Comparison of ENCODE assay signal across 11 cellular contexts in the genomic region with DNA sequence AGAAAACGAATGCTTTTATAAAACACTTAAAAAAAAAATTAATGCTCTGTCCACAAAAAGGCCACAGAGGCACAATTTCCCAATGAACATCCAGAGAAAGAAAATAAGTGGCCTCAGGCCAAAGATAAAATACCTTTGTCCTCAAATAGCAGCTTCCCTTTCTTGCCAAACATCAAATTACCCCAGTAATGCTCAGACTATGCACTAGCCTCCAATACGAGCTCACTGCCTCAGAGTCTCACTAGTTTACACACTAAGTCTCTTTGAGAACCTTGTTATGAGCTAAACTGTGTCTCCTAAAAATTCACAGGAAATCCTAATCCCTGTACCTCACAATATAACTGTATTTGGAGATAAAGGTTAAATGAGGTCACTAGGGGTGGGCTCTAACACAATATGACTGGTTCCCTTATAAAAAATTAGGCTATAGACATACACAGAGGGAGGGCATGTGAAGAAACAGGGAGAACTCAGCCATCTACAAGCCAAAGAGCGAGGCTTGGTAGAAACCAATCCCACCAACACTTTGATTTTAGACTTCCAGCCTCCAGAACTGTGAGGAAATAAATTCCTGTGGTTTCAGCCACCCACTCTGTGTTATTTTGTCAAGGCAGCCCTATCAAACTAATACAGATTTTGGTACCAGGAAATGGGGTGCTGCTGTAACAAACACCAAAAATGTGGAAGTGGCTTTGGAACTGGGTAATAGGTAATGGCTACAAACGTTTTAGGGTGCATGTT. TPM values are rescaled to one million over a fixed set of nuclear protein-coding genes. Genes with fewer than 3 reads are reported as not detected.
A peak's percentile ranks its signal among the peaks of the same experiment; 100 is the strongest.
DNase-seq lines count a peak whose midpoint lies in the region; ATAC-seq and TF ChIP-seq lines count a peak whose summit lies in the region.
"Had no signal": no experiment of that assay in that cellular context is flagged by ENCODE, and none has a peak within 500 bp of the region (broad histone marks: within the 10 kb centered on the region; RNA-seq: fewer than 3 reads in every experiment).

No MANE protein-coding gene starts in this region.

- peaks cover 7 to 9% of the 10 kb centered on the region in 2 donors for H3K4me1 ChIP-seq in thyroid gland
- H3K4me1 ChIP-seq: parathyroid adenoma had no signal

- DNase-seq in NCI-H1105 treated with DMSO at 0.1 percent for 48 hours (lab: John Stamatoyannopoulos, UW) (peak; percentile 34), NCI-H1105 (lab: John Stamatoyannopoulos, UW) (no peak), amniotic epithelial cell (ENCODE audit: low read depth) (peak; percentile 61), iris pigment epithelial cell (ENCODE audit: low read depth) (peak; percentile 88), thyroid gland (no peak), DMS79 (lab: John Stamatoyannopoulos, UW) (no peak)

- ATAC-seq in GM18909 (IDR thresholded peaks at IDR 0.05; ENCODE audit: poor library complexity, unreplicated experiment) (no peak), HG02938 (IDR thresholded peaks at IDR 0.05; ENCODE audit: unreplicated experiment) (no peak)

- 57 to 75% methylated on average over 4 of the region's 4 CpGs for WGBS in thyroid gland, 2 donors

- H3K36me3 ChIP-seq in thyroid gland, result no peaks in the 10 kb centered on the region

- intact Hi-C loops in thyroid gland (cut with DNase I), result no loop called here

- H3K27me3 ChIP-seq in thyroid gland, result no peaks in the 10 kb centered on the region

- H3K9me3 ChIP-seq in thyroid gland, result no peaks in the 10 kb centered on the region

- no peak for TF ChIP-seq CTCF in thyroid gland (IDR thresholded peaks at IDR 0.05)

- no peak for TF ChIP-seq POLR2A in thyroid gland (IDR thresholded peaks at IDR 0.05)

- H3K27ac ChIP-seq in thyroid gland, result peak overlapping the region in 2 of 3 donors; percentile 17 to 70
- H3K27ac ChIP-seq: 22Rv1, parathyroid adenoma had no signal

- H3K4me3 ChIP-seq in thyroid gland (replicated peaks in 1 of 3), result no peak overlapping the region

RNA-seq across cellular contexts. Expression of a gene that starts 4.4 kb away (rescaled TPM):
- total RNA-seq in thyroid gland, result 10 to 100 TPM; 34.2 to 53.9 (median 45.1) TPM
- total RNA-seq: T-helper 1 cell treated with Interleukin-12 subunit alpha and Interleukin-12 subunit beta and Interleukin-4 antibody, amounts not matched to agents 30 ng/mL and 1 ng/mL, for 36 hours had no signal

Comparison
In these comparisons a context has a peak if more than half of its experiments do, and no peak if none do; other contexts are left out.
1. DNase-seq: peak in NCI-H1105 treated with DMSO at 0.1 percent for 48 hours (single experiment), amniotic epithelial cell (single experiment) and iris pigment epithelial cell (single experiment); none in NCI-H1105 (single experiment), thyroid gland (0 of 2) and DMS79 (single experiment).